ENCODE assay signal across 16 cellular contexts in the genomic region with DNA sequence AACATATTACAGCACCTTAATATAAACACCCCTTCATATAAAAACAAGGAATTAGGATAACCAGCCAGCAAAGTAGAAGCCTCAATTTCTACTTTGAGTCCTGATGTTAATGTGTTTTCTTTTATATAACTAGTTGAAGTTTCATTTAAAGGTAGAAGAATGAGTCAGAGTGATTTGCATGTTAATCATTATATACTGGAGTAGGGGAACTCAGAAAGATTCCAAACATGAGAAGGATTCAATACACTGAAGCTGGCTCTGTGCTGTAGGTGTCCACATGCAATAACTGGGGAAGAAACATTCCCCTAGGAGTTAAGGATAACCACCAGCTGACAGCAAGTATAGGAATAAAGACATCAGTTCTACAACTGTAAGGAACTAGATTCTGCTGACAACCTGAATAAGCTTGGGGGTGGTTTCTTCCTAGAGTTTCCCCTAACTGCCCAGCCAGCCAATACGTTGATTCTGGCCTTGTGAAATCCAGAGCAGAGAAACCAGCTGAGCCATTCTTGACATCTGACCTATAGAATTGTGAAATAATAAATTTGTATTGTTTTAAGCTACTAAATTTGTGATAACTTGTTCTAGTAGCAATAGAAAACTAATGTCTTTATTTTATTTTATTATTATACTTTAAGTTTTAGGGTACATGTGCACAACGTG. TPM values are rescaled to one million over a fixed set of nuclear protein-coding genes. Genes with fewer than 3 reads are reported as not detected.
DNase-seq lines count a peak whose midpoint lies in the region; ATAC-seq and TF ChIP-seq lines count a peak whose summit lies in the region.
"Had no signal": no experiment of that assay in that cellular context is flagged by ENCODE, and none has a peak within 500 bp of the region (broad histone marks: within the 10 kb centered on the region; RNA-seq: fewer than 3 reads in every experiment).

No MANE protein-coding gene starts in this region.

- intact Hi-C loops in Calu3 (cut with micrococcal nuclease; ENCODE audit: unreplicated experiment) = no loop called here

- no peak for TF ChIP-seq CTCF in Calu3 (IDR thresholded peaks at IDR 0.05; ENCODE audit: unreplicated experiment)
- TF ChIP-seq CTCF in choroid plexus epithelial cell (conservative IDR thresholded peaks at IDR 0.05; ENCODE audit: low read depth, low read length) = no peak
- no peak for TF ChIP-seq CTCF in SK-N-SH (IDR thresholded peaks at IDR 0.05)

- no peak overlapping the region for H2AFZ ChIP-seq in SK-N-SH (ENCODE audit: low read depth)
- H2AFZ ChIP-seq: GM23338 had no signal

- TF ChIP-seq RAD21 in SK-N-SH (IDR thresholded peaks at IDR 0.05; ENCODE audit: low read length) = no peak

- no peaks in the 10 kb centered on the region for H3K27me3 Mint-ChIP-seq in Calu3 (ENCODE audit: unreplicated experiment)

- no peak overlapping the region for H3K27ac Mint-ChIP-seq in Calu3 (ENCODE audit: unreplicated experiment)
- H3K27ac Mint-ChIP-seq: CD8-positive, alpha-beta T cell; GM23338 had no signal

- no peaks in the 10 kb centered on the region; a peak in 1 of 4 replicates for H3K4me1 ChIP-seq in SK-N-SH (ENCODE audit: control insufficient read depth in 1 of 2, insufficient read depth in 2 of 2, low read depth in 1 of 2, low read length in 1 of 2)

- no peaks in the 10 kb centered on the region for H3K36me3 ChIP-seq in SK-N-SH (replicated peaks in 1 of 2; ENCODE audit: control insufficient read depth in 1 of 2, insufficient read depth in 2 of 2, low read length in 1 of 2)
- H3K36me3 ChIP-seq: MG63 had no signal

- H3K9me3 Mint-ChIP-seq in Calu3 (ENCODE audit: low read depth, unreplicated experiment) = peaks cover 4% of the 10 kb centered on the region
- H3K9me3 Mint-ChIP-seq: CD8-positive, alpha-beta T cell; GM23338 had no signal

- no peak overlapping the region for H3K4me3 Mint-ChIP-seq in Calu3 (ENCODE audit: low read depth, unreplicated experiment)
- H3K4me3 Mint-ChIP-seq: CD8-positive, alpha-beta T cell; GM23338 had no signal

- no peaks in the 10 kb centered on the region for H3K9me2 ChIP-seq in SK-N-SH

- ATAC-seq in HG02759 (IDR thresholded peaks at IDR 0.05; ENCODE audit: unreplicated experiment) (peak; percentile 45), HG03439 (IDR thresholded peaks at IDR 0.05; ENCODE audit: unreplicated experiment) (no peak)
- ATAC-seq: CD8-positive, alpha-beta T cell; GM23338 had no signal

- no TSS peak for BruUV-seq in Calu3 (replicated peaks; lab: Mats Ljungman, UMichigan)

- 83% methylated on average over 2 of the region's 2 CpGs for WGBS in SK-N-SH (ENCODE audit: low lambda C conversion rate)

- no peaks in the 10 kb centered on the region for H3K9me3 ChIP-seq in SK-N-SH
- H3K9me3 ChIP-seq: MG63 had no signal

- no peak overlapping the region for H3K4me3 ChIP-seq in choroid plexus epithelial cell (ENCODE audit: low read depth, low read length)
- H3K4me3 ChIP-seq in SK-N-SH (ENCODE audit: low read depth in 2 of 2, low read length in 1 of 2) = no peak overlapping the region
- H3K4me3 ChIP-seq: GM23338, MG63 had no signal

- no peak overlapping the region for H3K9ac ChIP-seq in SK-N-SH

- CTCF ChIA-PET in Calu3 (lab: Charles Lee) = no interaction called here
- CTCF ChIA-PET in SK-N-SH (lab: Yijun Ruan, JAX) = no interaction called here

- DNase-seq in Calu3 (peak; percentile 1), choroid plexus epithelial cell (ENCODE audit: low read depth) (peak; percentile 88), iris pigment epithelial cell (ENCODE audit: low read depth) (peak; percentile 59), NCI-H146 treated with DMSO at 0.1 percent for 48 hours (lab: John Stamatoyannopoulos, UW; ENCODE audit: unreplicated experiment) (no peak), SK-N-SH (no peak)
- no peak for DNase-seq in activated naive CD4-positive, alpha-beta T cell treated with anti-CD3 and anti-CD28 coated beads, Interleukin-2, amount 50 U/mL, for 16 hours
- DNase-seq: CD8-positive, alpha-beta T cell; DMS79; MG63; NCI-H187 treated with DMSO at 0.1 percent for 48 hours; NCI-H446; NK-92 treated with Interleukin-12 subunit alpha and Interleukin-12 subunit beta, amount 100 ng/mL, for 24 hours; SHP77 had no signal

- no peaks in the 10 kb centered on the region for H3K36me3 Mint-ChIP-seq in Calu3 (ENCODE audit: insufficient read depth, unreplicated experiment)
- H3K36me3 Mint-ChIP-seq: CD8-positive, alpha-beta T cell had no signal

- no peak for TF ChIP-seq EP300 in SK-N-SH (IDR thresholded peaks at IDR 0.05; ENCODE audit: borderline replicate concordance in 1 of 2, low read depth in 1 of 2, low read length in 1 of 2)

- no peaks in the 10 kb centered on the region for H4K20me1 ChIP-seq in SK-N-SH (ENCODE audit: insufficient read depth)

- no peaks in the 10 kb centered on the region for H3K4me1 Mint-ChIP-seq in Calu3 (ENCODE audit: low read depth, unreplicated experiment)

- no peaks in the 10 kb centered on the region for H3K79me2 ChIP-seq in SK-N-SH (ENCODE audit: insufficient read depth)

- H3K4me2 ChIP-seq in SK-N-SH = no peak overlapping the region
- H3K4me2 ChIP-seq: GM23338 had no signal

- no peaks in the 10 kb centered on the region for H3K27me3 ChIP-seq in SK-N-SH (ENCODE audit: insufficient read depth)
- H3K27me3 ChIP-seq: MG63 had no signal

- peaks cover 16% of the 10 kb centered on the region for H3F3A ChIP-seq in SK-N-SH (replicated peaks; ENCODE audit: insufficient read depth)

- POLR2A ChIA-PET in SK-N-SH (lab: Yijun Ruan, JAX) = no interaction called here

- no peak overlapping the region for H3K27ac ChIP-seq in SK-N-SH (ENCODE audit: low read depth in 2 of 2, low read length in 1 of 2)

TF ChIP-seq in SK-N-SH, 30 proteins besides CTCF, POLR2A, EP300 and RAD21 (continues in another document):
- TF ChIP-seq CHD2 (IDR thresholded peaks at IDR 0.05; ENCODE audit: low read length, partially characterized antibody) (no peak), SIN3A (IDR thresholded peaks at IDR 0.05; ENCODE audit: borderline replicate concordance, low read depth, low read length) (no peak), NFIC (IDR thresholded peaks at IDR 0.05; ENCODE audit: borderline replicate concordance) (no peak), ELF1 (IDR thresholded peaks at IDR 0.05) (no peak), RCOR1 (IDR thresholded peaks at IDR 0.05; ENCODE audit: low read length) (no peak), FOXJ3 (CRISPR knock-in tag; IDR thresholded peaks at IDR 0.05) (no peak), FOSL2 (IDR thresholded peaks at IDR 0.05; ENCODE audit: borderline replicate concordance, low read depth) (no peak), MXI1 (IDR thresholded peaks at IDR 0.05; ENCODE audit: low read depth, low read length) (no peak), TCF12 (IDR thresholded peaks at IDR 0.05) (no peak), SMC3 (IDR thresholded peaks at IDR 0.05; ENCODE audit: low read depth, low read length) (no peak)
- TF ChIP-seq, protein P1, sequence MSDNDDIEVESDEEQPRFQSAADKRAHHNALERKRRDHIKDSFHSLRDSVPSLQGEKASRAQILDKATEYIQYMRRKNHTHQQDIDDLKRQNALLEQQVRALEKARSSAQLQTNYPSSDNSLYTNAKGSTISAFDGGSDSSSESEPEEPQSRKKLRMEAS (IDR thresholded peaks at IDR 0.05; ENCODE audit: low read depth) = no peak
- TF ChIP-seq, protein P2, sequence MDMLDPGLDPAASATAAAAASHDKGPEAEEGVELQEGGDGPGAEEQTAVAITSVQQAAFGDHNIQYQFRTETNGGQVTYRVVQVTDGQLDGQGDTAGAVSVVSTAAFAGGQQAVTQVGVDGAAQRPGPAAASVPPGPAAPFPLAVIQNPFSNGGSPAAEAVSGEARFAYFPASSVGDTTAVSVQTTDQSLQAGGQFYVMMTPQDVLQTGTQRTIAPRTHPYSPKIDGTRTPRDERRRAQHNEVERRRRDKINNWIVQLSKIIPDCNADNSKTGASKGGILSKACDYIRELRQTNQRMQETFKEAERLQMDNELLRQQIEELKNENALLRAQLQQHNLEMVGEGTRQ (IDR thresholded peaks at IDR 0.05; ENCODE audit: borderline replicate concordance, low read depth, low read length) = no peak
- TF ChIP-seq, protein P3, sequence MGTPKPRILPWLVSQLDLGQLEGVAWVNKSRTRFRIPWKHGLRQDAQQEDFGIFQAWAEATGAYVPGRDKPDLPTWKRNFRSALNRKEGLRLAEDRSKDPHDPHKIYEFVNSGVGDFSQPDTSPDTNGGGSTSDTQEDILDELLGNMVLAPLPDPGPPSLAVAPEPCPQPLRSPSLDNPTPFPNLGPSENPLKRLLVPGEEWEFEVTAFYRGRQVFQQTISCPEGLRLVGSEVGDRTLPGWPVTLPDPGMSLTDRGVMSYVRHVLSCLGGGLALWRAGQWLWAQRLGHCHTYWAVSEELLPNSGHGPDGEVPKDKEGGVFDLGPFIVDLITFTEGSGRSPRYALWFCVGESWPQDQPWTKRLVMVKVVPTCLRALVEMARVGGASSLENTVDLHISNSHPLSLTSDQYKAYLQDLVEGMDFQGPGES (IDR thresholded peaks at IDR 0.05; ENCODE audit: low read depth, low read length) = no peak
- TF ChIP-seq, protein P4, sequence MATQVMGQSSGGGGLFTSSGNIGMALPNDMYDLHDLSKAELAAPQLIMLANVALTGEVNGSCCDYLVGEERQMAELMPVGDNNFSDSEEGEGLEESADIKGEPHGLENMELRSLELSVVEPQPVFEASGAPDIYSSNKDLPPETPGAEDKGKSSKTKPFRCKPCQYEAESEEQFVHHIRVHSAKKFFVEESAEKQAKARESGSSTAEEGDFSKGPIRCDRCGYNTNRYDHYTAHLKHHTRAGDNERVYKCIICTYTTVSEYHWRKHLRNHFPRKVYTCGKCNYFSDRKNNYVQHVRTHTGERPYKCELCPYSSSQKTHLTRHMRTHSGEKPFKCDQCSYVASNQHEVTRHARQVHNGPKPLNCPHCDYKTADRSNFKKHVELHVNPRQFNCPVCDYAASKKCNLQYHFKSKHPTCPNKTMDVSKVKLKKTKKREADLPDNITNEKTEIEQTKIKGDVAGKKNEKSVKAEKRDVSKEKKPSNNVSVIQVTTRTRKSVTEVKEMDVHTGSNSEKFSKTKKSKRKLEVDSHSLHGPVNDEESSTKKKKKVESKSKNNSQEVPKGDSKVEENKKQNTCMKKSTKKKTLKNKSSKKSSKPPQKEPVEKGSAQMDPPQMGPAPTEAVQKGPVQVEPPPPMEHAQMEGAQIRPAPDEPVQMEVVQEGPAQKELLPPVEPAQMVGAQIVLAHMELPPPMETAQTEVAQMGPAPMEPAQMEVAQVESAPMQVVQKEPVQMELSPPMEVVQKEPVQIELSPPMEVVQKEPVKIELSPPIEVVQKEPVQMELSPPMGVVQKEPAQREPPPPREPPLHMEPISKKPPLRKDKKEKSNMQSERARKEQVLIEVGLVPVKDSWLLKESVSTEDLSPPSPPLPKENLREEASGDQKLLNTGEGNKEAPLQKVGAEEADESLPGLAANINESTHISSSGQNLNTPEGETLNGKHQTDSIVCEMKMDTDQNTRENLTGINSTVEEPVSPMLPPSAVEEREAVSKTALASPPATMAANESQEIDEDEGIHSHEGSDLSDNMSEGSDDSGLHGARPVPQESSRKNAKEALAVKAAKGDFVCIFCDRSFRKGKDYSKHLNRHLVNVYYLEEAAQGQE (IDR thresholded peaks at IDR 0.05; ENCODE audit: low read depth, low read length) = no peak

RNA-seq across cellular contexts. Expression of a gene that starts 33.4 kb away (rescaled TPM):
- 15.7 and 21.0 TPM in 2 replicates for total RNA-seq in Calu3 (2022)
- 10.0 and 20.6 TPM in 2 replicates for polyA plus RNA-seq in SK-N-SH (2012; rRNA removed)
- 5.7 and 6.0 TPM in 2 replicates for polyA plus RNA-seq in SK-N-SH (2012; cell fraction: cytosol; rRNA removed)
- polyA plus RNA-seq in SK-N-SH (2012; cell fraction: nucleus; rRNA removed) = 57.8 and 88.1 TPM in 2 replicates

Comparison
In these comparisons a context has a peak if more than half of its experiments do, and no peak if none do; other contexts are left out.
1. DNase-seq: peak in Calu3 (single experiment), choroid plexus epithelial cell (single experiment) and iris pigment epithelial cell (single experiment); none in NCI-H146 treated with DMSO at 0.1 percent for 48 hours (single experiment), SK-N-SH (single experiment) and activated naive CD4-positive, alpha-beta T cell treated with anti-CD3 and anti-CD28 coated beads, Interleukin-2, amount 50 U/mL, for 16 hours (single experiment).